ENCODE assay signal across 18 cellular contexts in genomic region chr13:85525411-85525810, GRCh38.
A peak's percentile ranks its signal among the peaks of the same experiment; 100 is the strongest.
DNase-seq lines count a peak whose midpoint lies in the region; TF ChIP-seq lines count a peak whose summit lies in the region.
"Had no signal": no experiment of that assay in that cellular context is flagged by ENCODE, and none has a peak within 500 bp of the region (broad histone marks: within the 10 kb centered on the region; RNA-seq: fewer than 3 reads in every experiment).

No MANE protein-coding gene starts in this region.

- no peak for TF ChIP-seq POLR2A in breast epithelium (IDR thresholded peaks at IDR 0.05)

- H3K9me3 ChIP-seq in mammary epithelial cell (replicated peaks; ENCODE audit: insufficient read depth, low read length) (no peaks in the 10 kb centered on the region), breast epithelium (no peaks in the 10 kb centered on the region), SJCRH30 (replicated peaks) (no peaks in the 10 kb centered on the region), fibroblast of lung (ENCODE audit: control insufficient read depth, insufficient read depth, low read depth, low read length) (no peaks in the 10 kb centered on the region)
- H3K9me3 ChIP-seq: HAP-1, MG63 had no signal

- in situ Hi-C loops in mammary epithelial cell (cut with MboI; ENCODE audit: low sequenced_read_pairs in 2 of 2), result no loop called here

- BruUV-seq in mammary epithelial cell (replicated peaks; lab: Mats Ljungman, UMichigan), result no TSS peak

- no peak overlapping the region for H3K27ac ChIP-seq in mammary epithelial cell (ENCODE audit: insufficient read depth, low read depth, low read length)
- H3K27ac ChIP-seq in breast epithelium, result no peak overlapping the region
- 0 out of 2 replicates have a peak overlapping the region, but pooled peaks have one; percentile 1 for H3K27ac ChIP-seq in SJCRH30
- H3K27ac ChIP-seq in fibroblast of lung (ENCODE audit: insufficient read depth, low read length), result no peak overlapping the region
- H3K27ac ChIP-seq: C4-2B had no signal

- WGBS in mammary epithelial cell (ENCODE audit: low coverage, missing lambda C conversion rate), result 95% methylated on average over 2 of the region's 2 CpGs

- H3K36me3 ChIP-seq in mammary epithelial cell (ENCODE audit: insufficient read depth, low read length), result no peaks in the 10 kb centered on the region
- H3K36me3 ChIP-seq in breast epithelium, result no peaks in the 10 kb centered on the region
- H3K36me3 ChIP-seq in SJCRH30, result no peaks in the 10 kb centered on the region
- no peaks in the 10 kb centered on the region for H3K36me3 ChIP-seq in fibroblast of lung (ENCODE audit: control insufficient read depth, insufficient read depth, low read length)
- H3K36me3 ChIP-seq: HAP-1, MG63 had no signal

- H3K27me3 ChIP-seq in mammary epithelial cell (ENCODE audit: insufficient read depth, low read length), result no peaks in the 10 kb centered on the region
- no peaks in the 10 kb centered on the region for H3K27me3 ChIP-seq in breast epithelium
- H3K27me3 ChIP-seq in SJCRH30, result no peaks in the 10 kb centered on the region
- H3K27me3 ChIP-seq in fibroblast of lung (ENCODE audit: control insufficient read depth, insufficient read depth, low read length), result no peaks in the 10 kb centered on the region
- H3K27me3 ChIP-seq: MG63 had no signal

- CTCF ChIA-PET in mammary epithelial cell (lab: Charles Lee; ENCODE audit: low non-redundant PET) (no interaction called here), GM10248 (lab: Yijun Ruan, JAX) (no interaction called here)

- DNase-seq in mammary epithelial cell, result no peak
- no peak for DNase-seq in breast epithelium (ENCODE audit: low spot score in 2 of 2)
- no peak for DNase-seq in SJCRH30
- peak in 1 of 2 donors; percentile 26 for DNase-seq in fibroblast of lung (ENCODE audit: low read depth in 2 of 2)
- DNase-seq in GM10248 (ENCODE audit: extremely low spot score), result no peak
- no peak for DNase-seq in GDM1 (lab: John Stamatoyannopoulos, UW)
- no peak for DNase-seq in cerebellum (ENCODE audit: low spot score)
- DNase-seq: Calu3; CD8-positive, alpha-beta memory T cell; MG63; NCI-H1417; NCI-H187; NCI-H226; NCI-H524; NCI-H82 had no signal

- H3K4me1 ChIP-seq in mammary epithelial cell (ENCODE audit: insufficient read depth, low read length) (peaks cover 10% of the 10 kb centered on the region), breast epithelium (no peaks in the 10 kb centered on the region), SJCRH30 (peaks cover 22% of the 10 kb centered on the region), fibroblast of lung (ENCODE audit: control insufficient read depth, extremely low read depth, insufficient read depth, low read length) (peaks cover 11% of the 10 kb centered on the region)
- H3K4me1 ChIP-seq: HAP-1 had no signal

- H2AFZ ChIP-seq in mammary epithelial cell (ENCODE audit: low read depth, low read length), result peak overlapping the region; percentile 21
- peak overlapping the region; percentile 81 for H2AFZ ChIP-seq in fibroblast of lung (ENCODE audit: low read length)

- H3K4me2 ChIP-seq in mammary epithelial cell (ENCODE audit: insufficient read depth, low read depth, low read length), result no peak overlapping the region
- H3K4me2 ChIP-seq in fibroblast of lung (ENCODE audit: extremely low read depth, insufficient read depth, low read length), result peak overlapping the region; percentile 91

- H4K20me1 ChIP-seq in mammary epithelial cell (ENCODE audit: insufficient read depth, low read length) (no peaks in the 10 kb centered on the region), fibroblast of lung (ENCODE audit: control insufficient read depth, extremely low read depth, insufficient read depth, low read length) (no peaks in the 10 kb centered on the region)

- TF ChIP-seq CTCF in mammary epithelial cell (conservative IDR thresholded peaks at IDR 0.05 in 1 of 2, IDR thresholded peaks at IDR 0.05 in 1 of 2; ENCODE audit: extremely low read depth in 1 of 2, insufficient read depth in 1 of 2, low read depth in 1 of 2, low read length in 2 of 2) (no peak), breast epithelium (IDR thresholded peaks at IDR 0.05) (no peak), fibroblast of lung (conservative IDR thresholded peaks at IDR 0.05 in 1 of 2, IDR thresholded peaks at IDR 0.05 in 1 of 2; ENCODE audit: low read depth in 1 of 2, low read length in 2 of 2) (no peak), GM10248 (IDR thresholded peaks at IDR 0.05; ENCODE audit: control extremely low read depth, extremely low read depth, low read depth, missing control alignments) (no peak)

- H3K4me3 ChIP-seq in mammary epithelial cell (replicated peaks in 1 of 3; ENCODE audit: insufficient read depth in 1 of 3, low read depth in 2 of 3, low read length in 3 of 3) (no peak overlapping the region), breast epithelium (no peak overlapping the region), SJCRH30 (no peak overlapping the region), fibroblast of lung (replicated peaks in 1 of 4; ENCODE audit: control extremely low read depth in 1 of 4, insufficient read depth in 1 of 4, low read depth in 3 of 4, low read length in 4 of 4) (peak overlapping the region in 3 of 4 experiments; percentile 14 to 27 (median 23))
- H3K4me3 ChIP-seq: GM12878, HAP-1, MG63 had no signal

- dilution Hi-C loops in mammary epithelial cell (cut with HindIII; ENCODE audit: low sequenced_read_pairs), result no loop called here

- H3K79me2 ChIP-seq in mammary epithelial cell (ENCODE audit: insufficient read depth, low read length) (no peaks in the 10 kb centered on the region), fibroblast of lung (ENCODE audit: control insufficient read depth, insufficient read depth, low read length) (no peaks in the 10 kb centered on the region)

- POLR2A ChIA-PET in GM10248 (lab: Yijun Ruan, JAX), result no interaction called here

- H3K9ac ChIP-seq in mammary epithelial cell (ENCODE audit: insufficient read depth, low read length), result no peak overlapping the region
- H3K9ac ChIP-seq in fibroblast of lung (ENCODE audit: insufficient read depth, low read length), result no peak overlapping the region

- intact Hi-C loops in mammary epithelial cell (cut with micrococcal nuclease), result no loop called here
- intact Hi-C loops in breast epithelium (cut with DNase I; ENCODE audit: low total_unique reads), result no loop called here

Comparison
In these comparisons a context has a peak if more than half of its experiments do, and no peak if none do; other contexts are left out.
1. H3K4me3 ChIP-seq: peak in fibroblast of lung (3 of 4); none in mammary epithelial cell (0 of 3), breast epithelium (0 of 3) and SJCRH30 (single experiment).